ENCODE assay signal across 32 cellular contexts in the genomic region with DNA sequence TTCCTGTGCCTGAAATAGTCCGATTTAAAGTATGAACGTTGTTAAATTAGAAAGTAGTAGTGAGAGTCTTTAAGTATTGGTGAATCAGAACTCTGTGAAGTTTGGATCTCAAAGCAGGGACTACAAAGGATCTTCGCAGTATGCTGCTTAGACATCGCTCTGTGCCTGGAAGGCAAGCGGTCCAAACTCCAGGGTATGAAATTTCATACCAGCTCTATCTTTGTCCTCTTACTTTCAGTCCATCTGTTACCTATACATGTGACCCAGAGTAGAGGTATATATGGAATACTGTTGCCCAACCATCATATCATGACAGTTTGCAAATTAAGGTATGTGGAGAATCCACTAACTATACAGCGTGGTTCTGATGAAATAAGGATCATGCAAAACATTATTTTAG.
"Had no signal": no experiment of that assay in that cellular context is flagged by ENCODE, and none has a peak within 500 bp of the region (broad histone marks: within the 10 kb centered on the region; RNA-seq: fewer than 3 reads in every experiment).

No MANE protein-coding gene starts in this region.

- DNase-seq: activated B cell treated with CpG ODN at 0.5 μM for 24 hours; activated CD4-positive, alpha-beta T cell treated with anti-CD3 and anti-CD28 coated beads for 48 hours; activated CD4-positive, alpha-beta T cell treated with anti-CD3 and anti-CD28 coated beads, Interleukin-2, amount 50 U/mL, for 1 hour; activated CD4-positive, alpha-beta T cell treated with anti-CD3 and anti-CD28 coated beads, Interleukin-2, amount 50 U/mL, for 48 hours; activated CD8-positive, alpha-beta memory T cell treated with anti-CD3 and anti-CD28 coated beads for 24 hours; activated CD8-positive, alpha-beta T cell treated with anti-CD3 and anti-CD28 coated beads for 36 hours; activated effector memory CD4-positive, alpha-beta T cell treated with Interleukin-2 at 50 U/mL for 16 hours; activated gamma-delta T cell treated with Interleukin-2 at 50 U/mL for 16 hours; activated naive CD4-positive, alpha-beta T cell treated with anti-CD3 and anti-CD28 coated beads, Interleukin-2, amount 50 U/mL, for 16 hours; activated naive CD4-positive, alpha-beta T cell treated with Interleukin-2 at 50 U/mL for 16 hours; activated T-cell treated with anti-CD3 and anti-CD28 coated beads, Interleukin-2, amount 50 U/mL, for 4 hours; amniotic stem cell; anterior cingulate cortex; brain microvascular endothelial cell; dorsolateral prefrontal cortex; effector memory CD4-positive, alpha-beta T cell; endodermal cell; erythroblast; foreskin melanocyte; head of caudate nucleus; T-helper 1 cell; T-helper 17 cell; T1000; WERI-Rb-1 had no signal

- H3K9me3 ChIP-seq: esophagus muscularis mucosa had no signal

- H3K27ac ChIP-seq: brain microvascular endothelial cell, coronary artery, dorsolateral prefrontal cortex, esophagus muscularis mucosa, WERI-Rb-1 had no signal

- H3K27ac Mint-ChIP-seq: activated B cell treated with CpG ODN at 0.5 μM for 24 hours; activated CD8-positive, alpha-beta T cell treated with anti-CD3 and anti-CD28 coated beads for 36 hours; activated naive CD8-positive, alpha-beta T cell; activated T-helper 17 cell treated with anti-CD3 and anti-CD28 coated beads, Interleukin-2, amount 50 U/mL, for 72 hours; dendritic cell treated with granulocyte-macrophage colony-stimulating factor and Interleukin-4, amounts not matched to agents 40 ng/mL and 50 ng/mL, for 4 days; endodermal cell; T-helper 2 cell treated with Interferon-gamma antibody and Interleukin-4, amounts not matched to agents 5 μg/mL and 100 μg/mL, for 36 hours had no signal

- H3K4me1 Mint-ChIP-seq: activated B cell treated with CpG ODN at 0.5 μM for 24 hours; activated T-helper 17 cell treated with anti-CD3 and anti-CD28 coated beads, Interleukin-2, amount 50 U/mL, for 72 hours; central memory CD8-positive, alpha-beta T cell; endodermal cell; T-helper 17 cell had no signal

- H3K27me3 ChIP-seq: brain microvascular endothelial cell, dorsolateral prefrontal cortex, esophagus muscularis mucosa had no signal

- H3K27me3 Mint-ChIP-seq: activated B cell treated with CpG ODN at 0.5 μM for 24 hours; activated CD8-positive, alpha-beta T cell treated with anti-CD3 and anti-CD28 coated beads for 36 hours; activated naive CD8-positive, alpha-beta T cell; activated T-helper 17 cell treated with anti-CD3 and anti-CD28 coated beads, Interleukin-2, amount 50 U/mL, for 72 hours; central memory CD8-positive, alpha-beta T cell; dendritic cell treated with granulocyte-macrophage colony-stimulating factor and Interleukin-4, amounts not matched to agents 40 ng/mL and 50 ng/mL, for 4 days; T-helper 17 cell had no signal

- H3K36me3 ChIP-seq: WERI-Rb-1 had no signal

- H3K4me3 Mint-ChIP-seq: activated B cell treated with CpG ODN at 0.5 μM for 24 hours; activated CD8-positive, alpha-beta T cell treated with anti-CD3 and anti-CD28 coated beads for 36 hours; activated naive CD8-positive, alpha-beta T cell; activated T-cell treated with anti-CD3 and anti-CD28 coated beads, Interleukin-2, amount 50 U/mL, for 4 hours; activated T-helper 17 cell treated with anti-CD3 and anti-CD28 coated beads, Interleukin-2, amount 50 U/mL, for 72 hours; central memory CD8-positive, alpha-beta T cell; dendritic cell treated with granulocyte-macrophage colony-stimulating factor and Interleukin-4, amounts not matched to agents 40 ng/mL and 50 ng/mL, for 4 days; endodermal cell; T-helper 17 cell; T-helper 2 cell treated with Interferon-gamma antibody and Interleukin-4, amounts not matched to agents 5 μg/mL and 100 μg/mL, for 36 hours had no signal

- H3K4me3 ChIP-seq: coronary artery, dorsolateral prefrontal cortex, esophagus muscularis mucosa had no signal

- ATAC-seq: activated CD4-positive, CD25-positive, alpha-beta regulatory T cell treated with anti-CD3 and anti-CD28 coated beads, Interleukin-2, amount 50 U/mL, for 24 hours; activated CD8-positive, alpha-beta T cell treated with anti-CD3 and anti-CD28 coated beads for 36 hours; activated T-cell treated with anti-CD3 and anti-CD28 coated beads, Interleukin-2, amount 50 U/mL, for 4 hours; activated T-helper 17 cell treated with anti-CD3 and anti-CD28 coated beads, Interleukin-2, amount 50 U/mL, for 72 hours; T-helper 17 cell had no signal

- H3K9me3 Mint-ChIP-seq: activated B cell treated with CpG ODN at 0.5 μM for 24 hours; activated CD8-positive, alpha-beta T cell treated with anti-CD3 and anti-CD28 coated beads for 36 hours; activated T-cell treated with anti-CD3 and anti-CD28 coated beads, Interleukin-2, amount 50 U/mL, for 4 hours; activated T-helper 17 cell treated with anti-CD3 and anti-CD28 coated beads, Interleukin-2, amount 50 U/mL, for 72 hours; central memory CD8-positive, alpha-beta T cell; dendritic cell treated with granulocyte-macrophage colony-stimulating factor and Interleukin-4, amounts not matched to agents 40 ng/mL and 50 ng/mL, for 4 days; endodermal cell; T-helper 2 cell treated with Interferon-gamma antibody and Interleukin-4, amounts not matched to agents 5 μg/mL and 100 μg/mL, for 36 hours had no signal
